25 cellular contexts compared by ENCODE assay signal in genomic region chr19:14639536-14640277, GRCh38. TPM values are rescaled to one million over a fixed set of nuclear protein-coding genes. Genes with fewer than 3 reads are reported as not detected.
DNase-seq lines count a peak whose midpoint lies in the region; ATAC-seq and TF ChIP-seq lines count a peak whose summit lies in the region.
"Had no signal": no experiment of that assay in that cellular context is flagged by ENCODE, and none has a peak within 500 bp of the region (broad histone marks: within the 10 kb centered on the region; RNA-seq: fewer than 3 reads in every experiment).

No MANE protein-coding gene starts in this region.

- H3K9me3 ChIP-seq in BLaER1 treated with 17β-estradiol and CSF1 and Interleukin-3, amounts not matched to agents 10 nM and 100 nM (replicated peaks in 1 of 11) = peaks cover 39 to 65% (median 54%) of the 10 kb centered on the region in 11 experiments
- H3K9me3 ChIP-seq in Karpas-422 (ENCODE audit: low read length) = peaks cover 7% of the 10 kb centered on the region; the same call in 1 of the 2 replicates
- H3K9me3 ChIP-seq in OCI-LY7 (ENCODE audit: low read length) = peaks cover 25% of the 10 kb centered on the region
- peaks cover 0 to 8% (median 2%) of the 10 kb centered on the region in 4 donors for H3K9me3 ChIP-seq in sigmoid colon

- CTCF ChIA-PET in OCI-LY7 (lab: Charles Lee; ENCODE audit: unreplicated experiment) = no interaction called here

- ATAC-seq in GM18868 (IDR thresholded peaks at IDR 0.05; ENCODE audit: unreplicated experiment) = no peak
- ATAC-seq: GM12878 had no signal

- H3K27me3 Mint-ChIP-seq in activated T-helper 1 cell treated with anti-CD3 and anti-CD28 coated beads, Interleukin-12 subunit alpha, Interleukin-12 subunit beta, Interleukin-2, Interleukin-4 antibody, amounts not matched to agents 30 ng/mL and 10 ng/mL and 1 ng/mL, durations not matched to agents 14 hours and 24 hours and 36 hours (ENCODE audit: insufficient read depth) = peaks cover 1% of the 10 kb centered on the region

- H3K9me2 ChIP-seq in Karpas-422 (replicated peaks; ENCODE audit: insufficient read depth, low read length) = no peaks in the 10 kb centered on the region
- H3K9me2 ChIP-seq in OCI-LY7 (ENCODE audit: insufficient read depth, low read length) = no peaks in the 10 kb centered on the region

- H3K27ac Mint-ChIP-seq in activated T-helper 1 cell treated with anti-CD3 and anti-CD28 coated beads, Interleukin-12 subunit alpha, Interleukin-12 subunit beta, Interleukin-2, Interleukin-4 antibody, amounts not matched to agents 30 ng/mL and 10 ng/mL and 1 ng/mL, durations not matched to agents 14 hours and 24 hours and 36 hours = no peak overlapping the region
- H3K27ac Mint-ChIP-seq: CD14-positive monocyte; CD4-positive, alpha-beta memory T cell; CD4-positive, CD25-positive, alpha-beta regulatory T cell had no signal

- no peak overlapping the region for H2BK15ac ChIP-seq in mesendoderm (replicated peaks; ENCODE audit: low read depth)

- H2BK120ac ChIP-seq in mesendoderm (ENCODE audit: low read depth, low read length) = no peak overlapping the region

- TF ChIP-seq EP300 in sigmoid colon (IDR thresholded peaks at IDR 0.05) = no peak

- no peaks in the 10 kb centered on the region for H3K4me1 Mint-ChIP-seq in activated T-helper 1 cell treated with anti-CD3 and anti-CD28 coated beads, Interleukin-12 subunit alpha, Interleukin-12 subunit beta, Interleukin-2, Interleukin-4 antibody, amounts not matched to agents 30 ng/mL and 10 ng/mL and 1 ng/mL, durations not matched to agents 14 hours and 24 hours and 36 hours (ENCODE audit: low read depth)
- H3K4me1 Mint-ChIP-seq: CD4-positive, alpha-beta memory T cell; CD4-positive, CD25-positive, alpha-beta regulatory T cell had no signal

- BruUV-seq in OCI-LY7 (replicated peaks; lab: Mats Ljungman, UMichigan) = no TSS peak

- peaks cover 0 to 40% (median 0%) of the 10 kb centered on the region in 11 experiments; a peak in 8 of 22 replicates for H3K36me3 ChIP-seq in BLaER1 treated with 17β-estradiol and CSF1 and Interleukin-3, amounts not matched to agents 10 nM and 100 nM
- H3K36me3 ChIP-seq in Karpas-422 (ENCODE audit: insufficient read depth, low read length) (0 out of 2 replicates have a peak, but pooled peaks cover 2% of the 10 kb centered on the region), OCI-LY7 (ENCODE audit: insufficient read depth, low read length) (no peaks in the 10 kb centered on the region; the same call in 1 of the 2 replicates), sigmoid colon (no peaks in the 10 kb centered on the region), mesendoderm (ENCODE audit: control insufficient read depth, insufficient read depth, low read length) (no peaks in the 10 kb centered on the region)
- H3K36me3 ChIP-seq: BE2C had no signal

- DNase-seq in Karpas-422 = peak; percentile 77
- DNase-seq in OCI-LY7 (ENCODE audit: low spot score) = peak; percentile 52
- no peak for DNase-seq in sigmoid colon
- no peak for DNase-seq in activated T-helper 1 cell treated with anti-CD3 and anti-CD28 coated beads, Interleukin-12 subunit alpha, Interleukin-12 subunit beta, Interleukin-2, Interleukin-4 antibody, amounts not matched to agents 30 ng/mL and 10 ng/mL and 1 ng/mL, durations not matched to agents 14 hours and 24 hours and 36 hours (ENCODE audit: low spot score)
- DNase-seq in mesendoderm = no peak
- no peak for DNase-seq in activated naive CD4-positive, alpha-beta T cell treated with Interleukin-2 at 50 U/mL for 16 hours
- DNase-seq: 8988T; ACHN; BE2C; C1 segment of cervical spinal cord; CD4-positive, alpha-beta memory T cell; CD4-positive, CD25-positive, alpha-beta regulatory T cell; CD8-positive, alpha-beta memory T cell; COR-L47; DMS79 treated with DMSO at 0.1 percent for 48 hours; EL; GDM1 had no signal

- no peak for TF ChIP-seq CTCF in OCI-LY7 (conservative IDR thresholded peaks at IDR 0.05; ENCODE audit: low read length)
- no peak for TF ChIP-seq CTCF in sigmoid colon (IDR thresholded peaks at IDR 0.05)

- TF ChIP-seq POLR2A in sigmoid colon (IDR thresholded peaks at IDR 0.05) = no peak

- H3K79me1 ChIP-seq in mesendoderm (ENCODE audit: low read length) = no peaks in the 10 kb centered on the region

- H3K9ac ChIP-seq in BLaER1 treated with 17β-estradiol and CSF1 and Interleukin-3, amounts not matched to agents 10 nM and 100 nM = no peak overlapping the region
- H3K9ac ChIP-seq in Karpas-422 (ENCODE audit: low read length) (no peak overlapping the region), mesendoderm (ENCODE audit: low read length) (no peak overlapping the region)

- H3K27me3 ChIP-seq in BLaER1 treated with 17β-estradiol and CSF1 and Interleukin-3, amounts not matched to agents 10 nM and 100 nM = no peaks in the 10 kb centered on the region
- H3K27me3 ChIP-seq in Karpas-422 (ENCODE audit: low read length) = no peaks in the 10 kb centered on the region
- no peaks in the 10 kb centered on the region for H3K27me3 ChIP-seq in sigmoid colon
- no peaks in the 10 kb centered on the region for H3K27me3 ChIP-seq in mesendoderm (ENCODE audit: insufficient read depth, low read length, poor library complexity)

- intact Hi-C loops in OCI-LY7 (cut with micrococcal nuclease; ENCODE audit: unreplicated experiment) = no loop called here
- intact Hi-C loops in sigmoid colon (cut with DNase I) = no loop called here
- intact Hi-C loops in activated T-helper 1 cell treated with anti-CD3 and anti-CD28 coated beads, Interleukin-12 subunit alpha, Interleukin-12 subunit beta, Interleukin-2, Interleukin-4 antibody, amounts not matched to agents 30 ng/mL and 10 ng/mL and 1 ng/mL, durations not matched to agents 14 hours and 24 hours and 36 hours (cut with micrococcal nuclease) = no loop called here

- H3K79me2 ChIP-seq in Karpas-422 (ENCODE audit: low read length) (no peaks in the 10 kb centered on the region), OCI-LY7 (ENCODE audit: insufficient read depth, low read depth, low read length) (no peaks in the 10 kb centered on the region), mesendoderm (ENCODE audit: control insufficient read depth, insufficient read depth, low read length) (no peaks in the 10 kb centered on the region)

- no peak overlapping the region for H2AK5ac ChIP-seq in mesendoderm (ENCODE audit: low read length)

- no peak overlapping the region for H4K8ac ChIP-seq in mesendoderm (ENCODE audit: low read depth, low read length)

- peaks cover 10 to 45% (median 35%) of the 10 kb centered on the region in 10 experiments for H3K4me1 ChIP-seq in BLaER1 treated with 17β-estradiol and CSF1 and Interleukin-3, amounts not matched to agents 10 nM and 100 nM
- H3K4me1 ChIP-seq in Karpas-422 (ENCODE audit: low read length) = peaks cover 15% of the 10 kb centered on the region
- peaks cover 16% of the 10 kb centered on the region for H3K4me1 ChIP-seq in OCI-LY7 (ENCODE audit: insufficient read depth, low read length, poor library complexity, severe bottlenecking)
- H3K4me1 ChIP-seq in sigmoid colon = peaks cover 0 to 20% (median 12%) of the 10 kb centered on the region in 4 donors
- H3K4me1 ChIP-seq in mesendoderm (ENCODE audit: control insufficient read depth, low read depth, low read length) = no peaks in the 10 kb centered on the region
- H3K4me1 ChIP-seq: BE2C had no signal

- peaks cover 13% of the 10 kb centered on the region for H3K9me3 Mint-ChIP-seq in activated T-helper 1 cell treated with anti-CD3 and anti-CD28 coated beads, Interleukin-12 subunit alpha, Interleukin-12 subunit beta, Interleukin-2, Interleukin-4 antibody, amounts not matched to agents 30 ng/mL and 10 ng/mL and 1 ng/mL, durations not matched to agents 14 hours and 24 hours and 36 hours

- H3K4me3 Mint-ChIP-seq in activated T-helper 1 cell treated with anti-CD3 and anti-CD28 coated beads, Interleukin-12 subunit alpha, Interleukin-12 subunit beta, Interleukin-2, Interleukin-4 antibody, amounts not matched to agents 30 ng/mL and 10 ng/mL and 1 ng/mL, durations not matched to agents 14 hours and 24 hours and 36 hours = no peak overlapping the region
- H3K4me3 Mint-ChIP-seq: CD14-positive monocyte; CD4-positive, alpha-beta memory T cell; CD4-positive, CD25-positive, alpha-beta regulatory T cell; CD8-positive, alpha-beta memory T cell had no signal

- no peak overlapping the region; a peak in 1 of 22 replicates for H3K27ac ChIP-seq in BLaER1 treated with 17β-estradiol and CSF1 and Interleukin-3, amounts not matched to agents 10 nM and 100 nM
- H3K27ac ChIP-seq in Karpas-422 (ENCODE audit: low read length) = peak overlapping the region; percentile 50
- H3K27ac ChIP-seq in OCI-LY7 (ENCODE audit: low read depth, low read length, poor library complexity, severe bottlenecking) = peak overlapping the region; percentile 38
- H3K27ac ChIP-seq in sigmoid colon = peak overlapping the region in 3 of 4 donors; percentile 42 to 68 (median 60)
- H3K27ac ChIP-seq in mesendoderm (ENCODE audit: low read depth, low read length) = no peak overlapping the region

- H2BK5ac ChIP-seq in mesendoderm (ENCODE audit: low read length) = no peak overlapping the region

- H3K56ac ChIP-seq in mesendoderm (ENCODE audit: low read length) = no peak overlapping the region

- 49 to 55% methylated on average over 4 of the region's 4 CpGs for WGBS in sigmoid colon, 2 donors
- WGBS in mesendoderm (ENCODE audit: extremely low coverage, insufficient coverage, low lambda C conversion rate) = no CpG with 5 or more reads among the region's 4 CpGs

- H4K5ac ChIP-seq in mesendoderm (ENCODE audit: low read length) = no peak overlapping the region

- H3K23ac ChIP-seq in mesendoderm (ENCODE audit: low read length) = no peak overlapping the region

- no peak overlapping the region for H3K4ac ChIP-seq in mesendoderm (ENCODE audit: low read depth, low read length)

- H3K4me2 ChIP-seq in BLaER1 treated with 17β-estradiol and CSF1 and Interleukin-3, amounts not matched to agents 10 nM and 100 nM = peak overlapping the region in 8 of 11 experiments; percentile 30 to 78 (median 63); a peak in 14 of 22 replicates
- H3K4me2 ChIP-seq in Karpas-422 (ENCODE audit: low read depth, low read length, poor library complexity, severe bottlenecking) (peak overlapping the region; percentile 55), OCI-LY7 (ENCODE audit: low read length) (peak overlapping the region; percentile 47), mesendoderm (ENCODE audit: low read length) (no peak overlapping the region)

- H4K20me1 ChIP-seq in BLaER1 treated with 17β-estradiol and CSF1 and Interleukin-3, amounts not matched to agents 10 nM and 100 nM = no peaks in the 10 kb centered on the region
- H4K20me1 ChIP-seq in Karpas-422 (ENCODE audit: insufficient read depth, low read depth, low read length) (no peaks in the 10 kb centered on the region), OCI-LY7 (ENCODE audit: insufficient read depth, low read length) (no peaks in the 10 kb centered on the region)

- H2AFZ ChIP-seq in Karpas-422 (ENCODE audit: low read length) = no peak overlapping the region
- H2AFZ ChIP-seq in OCI-LY7 (ENCODE audit: low read length) = peak overlapping the region; percentile 73; the same call in 1 of the 2 replicates

- no peak overlapping the region for H3K4me3 ChIP-seq in BLaER1 treated with 17β-estradiol and CSF1 and Interleukin-3, amounts not matched to agents 10 nM and 100 nM
- H3K4me3 ChIP-seq in Karpas-422 (ENCODE audit: low read length) (0 out of 2 replicates have a peak overlapping the region, but pooled peaks have one; percentile 1), OCI-LY7 (ENCODE audit: low read depth, low read length, poor library complexity, severe bottlenecking) (no peak overlapping the region), sigmoid colon (no peak overlapping the region), mesendoderm (ENCODE audit: low read length) (no peak overlapping the region)
- H3K4me3 ChIP-seq: GM12878 had no signal

- H3K36me3 Mint-ChIP-seq in activated T-helper 1 cell treated with anti-CD3 and anti-CD28 coated beads, Interleukin-12 subunit alpha, Interleukin-12 subunit beta, Interleukin-2, Interleukin-4 antibody, amounts not matched to agents 30 ng/mL and 10 ng/mL and 1 ng/mL, durations not matched to agents 14 hours and 24 hours and 36 hours (ENCODE audit: low read depth) = no peaks in the 10 kb centered on the region
- H3K36me3 Mint-ChIP-seq: CD4-positive, alpha-beta memory T cell had no signal

- POLR2A ChIA-PET in OCI-LY7 (lab: Charles Lee) = interaction anchor here (0.9 to 1.1 kb wide), 2 partner anchors 12 to 36 kb away, joined by 3 to 4 read pairs; no protein-coding TSS in a partner anchor

- H3K18ac ChIP-seq in mesendoderm (ENCODE audit: low read length) = no peak overlapping the region

RNA-seq across cellular contexts. Expression of gene ADGRE3, which starts 34.9 kb away (rescaled TPM):
- total RNA-seq in Karpas-422 (2014; rRNA removed; shearing (Covaris generic); ENCODE audit: low replicate concordance) = 0.30 TPM in 1 of 2 replicates, not detected in the other
- total RNA-seq in OCI-LY7 (2014; rRNA removed; shearing (Covaris generic)) = not detected in 2 replicates
- total RNA-seq in OCI-LY7 (2022) = not detected in 2 replicates
- total RNA-seq in sigmoid colon = not detected
- polyA plus RNA-seq in sigmoid colon = under 1 TPM in 1 of 3 donors, not detected in 2; 0.04 TPM
- not detected in 2 replicates for total RNA-seq in activated T-helper 1 cell treated with anti-CD3 and anti-CD28 coated beads, Interleukin-12 subunit alpha, Interleukin-12 subunit beta, Interleukin-2, Interleukin-4 antibody, amounts not matched to agents 30 ng/mL and 10 ng/mL and 1 ng/mL, durations not matched to agents 14 hours and 24 hours and 36 hours
- polyA plus RNA-seq in mesendoderm (2013, experiment 1 of 2) = not detected
- not detected for polyA plus RNA-seq in mesendoderm (2013, experiment 2 of 2)
- total RNA-seq: A673; CD4-positive, alpha-beta memory T cell; CD4-positive, CD25-positive, alpha-beta regulatory T cell; CD8-positive, alpha-beta memory T cell; Daoy; G401; GM12878 had no signal
- polyA plus RNA-seq: AG04450; CD4-positive, alpha-beta memory T cell; CD4-positive, CD25-positive, alpha-beta regulatory T cell had no signal

RNA-seq across cellular contexts. Expression of gene ZNF333, which starts 50.1 kb away (rescaled TPM):
- total RNA-seq in Karpas-422 (2014; rRNA removed; shearing (Covaris generic); ENCODE audit: low replicate concordance) = 22.2 and 27.9 TPM in 2 replicates
- total RNA-seq in OCI-LY7 (2014; rRNA removed; shearing (Covaris generic)) = 26.1 and 27.3 TPM in 2 replicates
- total RNA-seq in OCI-LY7 (2022) (25.0 and 30.8 TPM in 2 replicates), sigmoid colon (10 to 100 TPM; 27.2 to 55.4 (median 46.1) TPM)
- polyA plus RNA-seq in sigmoid colon = 1 to 10 TPM; 1.8 to 8.6 (median 3.6) TPM
- total RNA-seq in activated T-helper 1 cell treated with anti-CD3 and anti-CD28 coated beads, Interleukin-12 subunit alpha, Interleukin-12 subunit beta, Interleukin-2, Interleukin-4 antibody, amounts not matched to agents 30 ng/mL and 10 ng/mL and 1 ng/mL, durations not matched to agents 14 hours and 24 hours and 36 hours = 10.0 and 11.1 TPM in 2 replicates
- polyA plus RNA-seq in mesendoderm (2013, experiment 1 of 2) = 3.0 TPM
- 2.7 TPM for polyA plus RNA-seq in mesendoderm (2013, experiment 2 of 2)

RNA-seq across cellular contexts. Expression of gene CLEC17A, which starts 56.8 kb away (rescaled TPM):
- total RNA-seq in Karpas-422 (2014; rRNA removed; shearing (Covaris generic); ENCODE audit: low replicate concordance) = 7.4 and 17.6 TPM in 2 replicates
- 45.7 and 51.1 TPM in 2 replicates for total RNA-seq in OCI-LY7 (2014; rRNA removed; shearing (Covaris generic))
- total RNA-seq in OCI-LY7 (2022) (22.5 and 27.4 TPM in 2 replicates), sigmoid colon (not detected)
- 10 to 100 TPM in 1 of 3 donors, not detected in 2; 13.7 TPM for polyA plus RNA-seq in sigmoid colon
- total RNA-seq in activated T-helper 1 cell treated with anti-CD3 and anti-CD28 coated beads, Interleukin-12 subunit alpha, Interleukin-12 subunit beta, Interleukin-2, Interleukin-4 antibody, amounts not matched to agents 30 ng/mL and 10 ng/mL and 1 ng/mL, durations not matched to agents 14 hours and 24 hours and 36 hours = 0.13 TPM in 1 of 2 replicates, not detected in the other
- polyA plus RNA-seq in mesendoderm (2013, experiment 1 of 2) = 0.03 TPM
- not detected for polyA plus RNA-seq in mesendoderm (2013, experiment 2 of 2)
- total RNA-seq: A673; CD4-positive, alpha-beta memory T cell; Daoy; G401 had no signal
- polyA plus RNA-seq: AG04450; CD4-positive, CD25-positive, alpha-beta regulatory T cell; CD8-positive, alpha-beta memory T cell had no signal

Comparison
In these comparisons a context has a peak if more than half of its experiments do, and no peak if none do; other contexts are left out.
1. H3K27ac ChIP-seq: peak in Karpas-422 (single experiment), OCI-LY7 (single experiment) and sigmoid colon (3 of 4); none in BLaER1 treated with 17β-estradiol and CSF1 and Interleukin-3, amounts not matched to agents 10 nM and 100 nM (0 of 11) and mesendoderm (single experiment).
2. DNase-seq: peak in Karpas-422 (single experiment) and OCI-LY7 (single experiment); none in sigmoid colon (single experiment), activated T-helper 1 cell treated with anti-CD3 and anti-CD28 coated beads, Interleukin-12 subunit alpha, Interleukin-12 subunit beta, Interleukin-2, Interleukin-4 antibody, amounts not matched to agents 30 ng/mL and 10 ng/mL and 1 ng/mL, durations not matched to agents 14 hours and 24 hours and 36 hours (single experiment), mesendoderm (single experiment) and activated naive CD4-positive, alpha-beta T cell treated with Interleukin-2 at 50 U/mL for 16 hours (single experiment).